Comparison of ENCODE assay signal across 11 cellular contexts in genomic region chr20:56716806-56717205, GRCh38.
"Had no signal": no experiment of that assay in that cellular context is flagged by ENCODE, and none has a peak within 500 bp of the region (broad histone marks: within the 10 kb centered on the region; RNA-seq: fewer than 3 reads in every experiment).

No MANE protein-coding gene starts in this region.

- H3K27me3 ChIP-seq: adrenal gland had no signal

- H3K4me1 ChIP-seq: adrenal gland had no signal

- ATAC-seq: T-cell had no signal

- H3K36me3 ChIP-seq: adrenal gland had no signal

- DNase-seq: activated CD4-positive, alpha-beta T cell treated with anti-CD3 and anti-CD28 coated beads for 1 hour; activated CD4-positive, alpha-beta T cell treated with anti-CD3 and anti-CD28 coated beads, Interleukin-2, amount 50 U/mL, for 4 hours; activated naive CD4-positive, alpha-beta T cell treated with anti-CD3 and anti-CD28 coated beads, Interleukin-2, amount 50 U/mL, for 16 hours; activated T-cell treated with anti-CD3 and anti-CD28 coated beads for 4 hours; adrenal gland; dorsolateral prefrontal cortex; foreskin fibroblast; glutamatergic neuron; retina; T-cell; T-helper 9 cell had no signal

- H3K4me3 ChIP-seq: adrenal gland, dorsolateral prefrontal cortex had no signal

- H3K27ac ChIP-seq: adrenal gland, dorsolateral prefrontal cortex had no signal

- H3K9me3 ChIP-seq: adrenal gland had no signal
